Comparison of ENCODE assay signal across 16 cellular contexts in the genomic region with DNA sequence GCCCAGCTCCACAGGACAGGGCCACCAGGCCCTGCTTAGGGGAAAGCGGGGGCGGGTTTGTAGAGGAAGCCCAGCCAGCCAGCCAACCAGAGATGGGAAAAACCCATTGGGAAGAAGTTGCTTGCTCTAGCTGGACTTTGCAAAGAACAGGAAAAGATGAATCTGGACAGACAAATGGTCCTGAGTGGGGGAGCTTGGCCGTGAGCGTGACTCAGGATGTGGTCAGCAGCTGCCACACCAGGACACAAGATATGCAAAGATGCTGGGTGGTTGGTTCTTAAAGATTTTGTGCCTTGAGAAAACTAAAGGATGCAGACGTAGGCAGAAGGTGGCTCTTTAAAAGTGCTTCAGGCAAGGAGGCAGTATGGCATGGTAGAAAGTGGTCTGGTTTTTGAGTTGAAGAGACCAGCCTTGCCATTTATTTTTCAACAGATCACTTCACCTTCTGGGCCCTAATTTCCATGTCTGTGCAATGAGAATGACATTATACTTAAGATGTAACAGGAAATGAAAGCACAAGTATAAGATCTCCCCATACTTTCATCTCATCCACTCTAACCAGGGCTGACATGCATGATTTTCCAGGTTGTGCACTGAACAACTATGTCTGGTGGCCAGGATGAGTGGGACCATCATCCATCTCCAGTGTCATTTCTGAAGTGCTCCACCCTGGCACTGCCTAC. TPM values are rescaled to one million over a fixed set of nuclear protein-coding genes. Genes with fewer than 3 reads are reported as not detected.
DNase-seq lines count a peak whose midpoint lies in the region; ATAC-seq and TF ChIP-seq lines count a peak whose summit lies in the region.
"Had no signal": no experiment of that assay in that cellular context is flagged by ENCODE, and none has a peak within 500 bp of the region (broad histone marks: within the 10 kb centered on the region; RNA-seq: fewer than 3 reads in every experiment).

No MANE protein-coding gene starts in this region.

- H2AFZ ChIP-seq in PC-3 (ENCODE audit: low read length) (no peak overlapping the region), osteoblast (ENCODE audit: low read length) (no peak overlapping the region)

- H3K9me2 ChIP-seq in PC-3 (replicated peaks; ENCODE audit: low read length), result no peaks in the 10 kb centered on the region

- POLR2A ChIA-PET in PC-3 (lab: Charles Lee; ENCODE audit: unreplicated experiment), result no interaction called here

- H3K9me3 ChIP-seq in PC-3 (ENCODE audit: low read length), result no peaks in the 10 kb centered on the region
- no peaks in the 10 kb centered on the region for H3K9me3 ChIP-seq in osteoblast (ENCODE audit: low read depth, low read length)
- no peaks in the 10 kb centered on the region for H3K9me3 ChIP-seq in Peyer's patch

- peaks cover 4% of the 10 kb centered on the region; the same call in 1 of the 2 replicates for H3K4me1 ChIP-seq in PC-3 (ENCODE audit: insufficient read depth, low read length)
- H3K4me1 ChIP-seq in osteoblast (ENCODE audit: insufficient read depth, low read length), result peaks cover 22% of the 10 kb centered on the region
- no peaks in the 10 kb centered on the region for H3K4me1 ChIP-seq in Peyer's patch

- in situ Hi-C loops in GM13977 (cut with MboI; ENCODE audit: low pct_unique_long_range_greater_than_20kb, low sequenced_read_pairs, unreplicated experiment), result no loop called here

- intact Hi-C loops in PC-3 (cut with micrococcal nuclease), result loop anchor here (10.0 kb wide), 1 partner anchor 458 kb away; no protein-coding TSS in a partner anchor

- H3K4me1 Mint-ChIP-seq in type B pancreatic cell (ENCODE audit: unreplicated experiment), result no peaks in the 10 kb centered on the region

- H3K79me2 ChIP-seq in PC-3 (ENCODE audit: low read length) (no peaks in the 10 kb centered on the region), osteoblast (ENCODE audit: insufficient read depth, low read length) (no peaks in the 10 kb centered on the region)

- H3K4me2 ChIP-seq in PC-3 (ENCODE audit: low read length), result no peak overlapping the region
- peak overlapping the region; percentile 0 for H3K4me2 ChIP-seq in osteoblast (ENCODE audit: insufficient read depth, low read length)

- no peaks in the 10 kb centered on the region for H4K20me1 ChIP-seq in PC-3 (ENCODE audit: low read length)
- H4K20me1 ChIP-seq in osteoblast (ENCODE audit: insufficient read depth, low read length), result no peaks in the 10 kb centered on the region

- BruUV-seq in PC-3 (replicated peaks; lab: Mats Ljungman, UMichigan), result no TSS peak

- CTCF ChIA-PET in PC-3 (lab: Charles Lee), result no interaction called here

- H3F3A ChIP-seq in PC-3 (ENCODE audit: low read length, unreplicated experiment), result no peaks in the 10 kb centered on the region

- no peak overlapping the region for H3K27ac ChIP-seq in PC-3 (ENCODE audit: low read length)
- H3K27ac ChIP-seq in osteoblast (ENCODE audit: low read depth, low read length), result peak overlapping the region; percentile 20
- H3K27ac ChIP-seq in Peyer's patch, result no peak overlapping the region
- H3K27ac ChIP-seq: skin epidermis had no signal

- TF ChIP-seq CTCF in GM13977 (IDR thresholded peaks at IDR 0.05; ENCODE audit: extremely low read depth, insufficient read depth, missing control alignments), result no peak
- no peak for TF ChIP-seq CTCF in PC-3 (conservative IDR thresholded peaks at IDR 0.05; ENCODE audit: low read depth, low read length)
- TF ChIP-seq CTCF in osteoblast (IDR thresholded peaks at IDR 0.05; ENCODE audit: extremely low read depth, low read depth, low read length), result no peak
- TF ChIP-seq CTCF in type B pancreatic cell (conservative IDR thresholded peaks at IDR 0.05), result no peak
- TF ChIP-seq CTCF in Peyer's patch (IDR thresholded peaks at IDR 0.05), result no peak

- no peak overlapping the region for H3K9ac ChIP-seq in PC-3 (ENCODE audit: low read length)

- TF ChIP-seq POLR2A in Peyer's patch (IDR thresholded peaks at IDR 0.05), result no peak

- H3K36me3 ChIP-seq in PC-3 (ENCODE audit: low read depth, low read length) (no peaks in the 10 kb centered on the region), osteoblast (ENCODE audit: insufficient read depth, low read length) (no peaks in the 10 kb centered on the region), Peyer's patch (no peaks in the 10 kb centered on the region)

- ATAC-seq in PC-3 (peak; percentile 67), GM21360 (IDR thresholded peaks at IDR 0.05; ENCODE audit: unreplicated experiment) (no peak)

- no peak overlapping the region for H3K27ac Mint-ChIP-seq in type B pancreatic cell
- H3K27ac Mint-ChIP-seq: activated naive CD4-positive, alpha-beta T cell treated with anti-CD3 and anti-CD28 coated beads, Interleukin-2, amount 50 U/mL, for 24 hours; IgD-negative memory B cell had no signal

- DNase-seq in GM13977 (ENCODE audit: low spot score) (peak; percentile 33), PC-3 (peak; percentile 35), dermis blood vessel endothelial cell (peak; percentile 13), osteoblast (ENCODE audit: insufficient read length, low spot score, missing footprints) (peak; percentile 87), type B pancreatic cell (ENCODE audit: extremely low spot score, unreplicated experiment) (no peak), activated gamma-delta T cell (lab: John Stamatoyannopoulos, UW) (no peak), Peyer's patch (no peak)
- DNase-seq: CD4-positive, CD25-positive, alpha-beta regulatory T cell; NCI-H1694; NCI-H748 treated with DMSO at 0.1 percent for 48 hours; occipital lobe; SHP77 had no signal

- no peak overlapping the region for H3K4me3 Mint-ChIP-seq in type B pancreatic cell
- H3K4me3 Mint-ChIP-seq: activated naive CD4-positive, alpha-beta T cell treated with anti-CD3 and anti-CD28 coated beads, Interleukin-2, amount 50 U/mL, for 24 hours; CD4-positive, CD25-positive, alpha-beta regulatory T cell had no signal

- H3K27me3 ChIP-seq in PC-3 (ENCODE audit: low read length) (no peaks in the 10 kb centered on the region; the same call in 1 of the 2 replicates), osteoblast (ENCODE audit: insufficient read depth, low read length) (no peaks in the 10 kb centered on the region), Peyer's patch (no peaks in the 10 kb centered on the region)

- no peaks in the 10 kb centered on the region for H3K36me3 Mint-ChIP-seq in type B pancreatic cell
- H3K36me3 Mint-ChIP-seq: activated naive CD4-positive, alpha-beta T cell treated with anti-CD3 and anti-CD28 coated beads, Interleukin-2, amount 50 U/mL, for 24 hours; CD4-positive, CD25-positive, alpha-beta regulatory T cell; IgD-negative memory B cell had no signal

- peaks cover 15% of the 10 kb centered on the region for H3K27me3 Mint-ChIP-seq in type B pancreatic cell
- H3K27me3 Mint-ChIP-seq: IgD-negative memory B cell had no signal

- no peaks in the 10 kb centered on the region for H3K9me3 Mint-ChIP-seq in type B pancreatic cell
- H3K9me3 Mint-ChIP-seq: activated naive CD4-positive, alpha-beta T cell treated with anti-CD3 and anti-CD28 coated beads, Interleukin-2, amount 50 U/mL, for 24 hours; CD4-positive, CD25-positive, alpha-beta regulatory T cell; IgD-negative memory B cell had no signal

- no peak overlapping the region for H3K4me3 ChIP-seq in PC-3 (ENCODE audit: low read length)
- no peak overlapping the region for H3K4me3 ChIP-seq in osteoblast (ENCODE audit: insufficient read depth, low read length)
- H3K4me3 ChIP-seq in Peyer's patch, result no peak overlapping the region
- H3K4me3 ChIP-seq: skin epidermis had no signal

RNA-seq across cellular contexts. Expression of gene HEATR6, which starts 27.8 kb away (rescaled TPM):
- total RNA-seq in PC-3 (2014; rRNA removed), result 24.7 and 31.6 TPM in 2 replicates
- 12.5 and 13.8 TPM in 2 replicates for total RNA-seq in dermis blood vessel endothelial cell
- 20.9 and 23.2 TPM in 2 replicates for total RNA-seq in osteoblast
- total RNA-seq in type B pancreatic cell (ENCODE audit: low replicate concordance), result 25.1 and 28.8 TPM in 2 replicates
- total RNA-seq in Peyer's patch, result 10 to 100 TPM in 3 of 4 donors, 1 to 10 TPM in 1; 9.0 to 72.6 (median 15.5) TPM

RNA-seq across cellular contexts. Expression of gene CA4, which starts 43.3 kb away (rescaled TPM):
- not detected in 2 replicates for total RNA-seq in PC-3 (2014; rRNA removed)
- total RNA-seq in dermis blood vessel endothelial cell, result 3.2 and 4.0 TPM in 2 replicates
- not detected in 2 replicates for total RNA-seq in osteoblast
- 11.4 and 21.1 TPM in 2 replicates for total RNA-seq in type B pancreatic cell (ENCODE audit: low replicate concordance)
- 10 to 100 TPM in 2 of 4 donors, 1 to 10 TPM in 1, not detected in 1; 1.6 to 18.4 (median 12.3) TPM for total RNA-seq in Peyer's patch
- total RNA-seq: CD4-positive, CD25-positive, alpha-beta regulatory T cell had no signal

Comparison
In these comparisons a context has a peak if more than half of its experiments do, and no peak if none do; other contexts are left out.
1. DNase-seq: peak in GM13977 (single experiment), PC-3 (single experiment), dermis blood vessel endothelial cell (single experiment) and osteoblast (single experiment); none in type B pancreatic cell (single experiment), activated gamma-delta T cell (single experiment) and Peyer's patch (0 of 3).